In genomic region chr3:27945229-27945628, GRCh38 we compare ENCODE assay signal across 26 cellular contexts.
"Had no signal": no experiment of that assay in that cellular context is flagged by ENCODE, and none has a peak within 500 bp of the region (broad histone marks: within the 10 kb centered on the region; RNA-seq: fewer than 3 reads in every experiment).

No MANE protein-coding gene starts in this region.

- H3K4me3 Mint-ChIP-seq: memory B cell; naive thymus-derived CD8-positive, alpha-beta T cell; nephron; neural crest cell; stimulated activated naive B cell treated with anti-CD40 and anti-IgM and Interleukin-4, amounts not matched to agents 10 μg/mL and 1 μg/mL and 100 μg/mL, for 72 hours had no signal

- H3K27ac Mint-ChIP-seq: memory B cell; naive thymus-derived CD8-positive, alpha-beta T cell; nephron; stimulated activated naive B cell treated with anti-CD40 and anti-IgM and Interleukin-4, amounts not matched to agents 10 μg/mL and 1 μg/mL and 100 μg/mL, for 72 hours had no signal

- H3K4me1 ChIP-seq: heart right ventricle, left ventricle myocardium inferior, pancreas, psoas muscle, right lobe of liver, stomach, testis, thyroid gland, transverse colon, upper lobe of right lung had no signal

- H3K27ac ChIP-seq: heart right ventricle, hepatocyte, left ventricle myocardium inferior, pancreas, psoas muscle, right lobe of liver, stomach, testis, thyroid gland, transverse colon, upper lobe of right lung had no signal

- H2AFZ ChIP-seq: hepatocyte had no signal

- H3K27me3 ChIP-seq: heart right ventricle, hepatocyte, pancreas, right lobe of liver, stomach, testis, thyroid gland, transverse colon, upper lobe of right lung had no signal

- H3K4me3 ChIP-seq: heart right ventricle, hepatocyte, left ventricle myocardium inferior, lung, pancreas, psoas muscle, right lobe of liver, smooth muscle cell, stomach, testis, thyroid gland, transverse colon, upper lobe of right lung had no signal

- H3K79me2 ChIP-seq: hepatocyte had no signal

- DNase-seq: heart right ventricle; islet precursor cell; left ventricle myocardium inferior; naive thymus-derived CD8-positive, alpha-beta T cell; nucleus accumbens; pancreas; psoas muscle; right lobe of liver; stimulated activated CD4-positive, alpha-beta T cell treated with anti-CD3 and anti-CD28 coated beads, Interleukin-1b, Interleukin-23, amount 100 ng/mL, for 48 hours; stimulated activated CD4-positive, alpha-beta T cell treated with anti-CD3 and anti-CD28 coated beads, Interleukin-2, amount 100 ng/mL, for 48 hours; stimulated activated CD4-positive, alpha-beta T cell treated with anti-CD3 and anti-CD28 coated beads, Interleukin-4, amount 100 ng/mL, for 4 hours; stimulated activated CD8-positive, alpha-beta memory T cell treated with anti-CD3 and anti-CD28 coated beads, Interleukin-4, amount 100 ng/mL, for 48 hours; stimulated activated naive B cell treated with anti-CD40 and anti-IgM and Interleukin-4, amounts not matched to agents 10 μg/mL and 1 μg/mL and 100 μg/mL, for 72 hours; stimulated activated naive CD8-positive, alpha-beta T cell treated with anti-CD3 and anti-CD28 coated beads, Interleukin-15, Interleukin-2, amounts not matched to agents 100 U/mL and 50 U/mL, for 24 hours; stomach; testis; thyroid gland; transverse colon; upper lobe of right lung had no signal

- H3K9me3 ChIP-seq: pancreas, psoas muscle, right lobe of liver, stomach, testis, thyroid gland, transverse colon, upper lobe of right lung had no signal

- H3K27me3 Mint-ChIP-seq: memory B cell; naive thymus-derived CD8-positive, alpha-beta T cell had no signal

- H3K4me2 ChIP-seq: hepatocyte, smooth muscle cell had no signal

- ATAC-seq: heart right ventricle; naive thymus-derived CD8-positive, alpha-beta T cell; pancreas; psoas muscle; right lobe of liver; stimulated activated naive B cell treated with anti-CD40 and anti-IgM and Interleukin-4, amounts not matched to agents 10 μg/mL and 1 μg/mL and 100 μg/mL, for 72 hours; stimulated activated naive CD8-positive, alpha-beta T cell treated with anti-CD3 and anti-CD28 coated beads, Interleukin-15, Interleukin-2, amounts not matched to agents 100 U/mL and 50 U/mL, for 24 hours; upper lobe of right lung had no signal

- H3K4me1 Mint-ChIP-seq: memory B cell; stimulated activated naive B cell treated with anti-CD40 and anti-IgM and Interleukin-4, amounts not matched to agents 10 μg/mL and 1 μg/mL and 100 μg/mL, for 72 hours had no signal

- FAIRE-seq: pancreas, urothelium cell line had no signal

- H3K36me3 Mint-ChIP-seq: memory B cell; stimulated activated naive B cell treated with anti-CD40 and anti-IgM and Interleukin-4, amounts not matched to agents 10 μg/mL and 1 μg/mL and 100 μg/mL, for 72 hours had no signal

- H3K36me3 ChIP-seq: heart right ventricle, left ventricle myocardium inferior, pancreas, right lobe of liver, stomach, thyroid gland, transverse colon, upper lobe of right lung had no signal
